In genomic region chr2:108662207-108662612, GRCh38 we compare ENCODE assay signal across 8 cellular contexts. TPM values are rescaled to one million over a fixed set of nuclear protein-coding genes. Genes with fewer than 3 reads are reported as not detected.
DNase-seq lines count a peak whose midpoint lies in the region; ATAC-seq and TF ChIP-seq lines count a peak whose summit lies in the region.
"Not testable (repeated sequence)": the region's sequence is repeated elsewhere in the genome, so short reads cannot be mapped to it uniquely, and the experiment has no call there.

No MANE protein-coding gene starts in this region.

- not testable (repeated sequence) for H3K4me3 ChIP-seq in GM06990 (replicated peaks; ENCODE audit: low read depth, low read length); NB4 (ENCODE audit: low read depth, low read length); adipocyte (ENCODE audit: low read length); fibroblast of the aortic adventitia (ENCODE audit: low read depth, low read length); testis

- TF ChIP-seq CTCF in GM06990 (IDR thresholded peaks at IDR 0.05; ENCODE audit: insufficient read depth, low read length, poor library complexity, severe bottlenecking); NB4 (IDR thresholded peaks at IDR 0.05; ENCODE audit: low read depth, low read length); fibroblast of the aortic adventitia (IDR thresholded peaks at IDR 0.05; ENCODE audit: insufficient read depth, low read length); testis (IDR thresholded peaks at IDR 0.05): not testable (repeated sequence)

- peak overlapping the region; percentile 58 for H3K9ac ChIP-seq in adipocyte (ENCODE audit: low read length)

- ATAC-seq in GM21526 (IDR thresholded peaks at IDR 0.05; ENCODE audit: low FRiP score, unreplicated experiment), result peak; percentile 80
- peak; percentile 91 for ATAC-seq in HG03066 (IDR thresholded peaks at IDR 0.05; ENCODE audit: low read depth, unreplicated experiment)

- H3K27ac ChIP-seq in testis, result peak overlapping the region in 1 of 2 donors; percentile 74

- intact Hi-C loops in testis (cut with DNase I; ENCODE audit: low total_unique reads), result not testable (repeated sequence)

- not testable (repeated sequence) for H3K36me3 ChIP-seq in GM06990 (ENCODE audit: control insufficient read depth, insufficient read depth, low read length); adipocyte (ENCODE audit: control insufficient read depth, insufficient read depth, low read length, severe bottlenecking); testis (ENCODE audit: low read depth, missing control alignments)

- not testable (repeated sequence) for TF ChIP-seq POLR2A in NB4 (IDR thresholded peaks at IDR 0.05; ENCODE audit: extremely low read depth, insufficient read length); testis (IDR thresholded peaks at IDR 0.05)

- not testable (repeated sequence) for H3K9me3 ChIP-seq in adipocyte (ENCODE audit: control insufficient read depth, low read length); testis

- WGBS in testis, 2 donors, result 24 to 49% methylated on average over 5 of the region's 5 CpGs

- peaks cover 22% of the 10 kb centered on the region for H3K4me1 ChIP-seq in adipocyte (ENCODE audit: control insufficient read depth, insufficient read depth, low read length)
- H3K4me1 ChIP-seq in testis, result not testable (repeated sequence)

- H3K27me3 ChIP-seq in GM06990 (replicated peaks; ENCODE audit: control insufficient read depth, insufficient read depth, low read length); adipocyte (replicated peaks; ENCODE audit: control insufficient read depth, insufficient read depth, low read length); testis: not testable (repeated sequence)

- DNase-seq in GM06990 (ENCODE audit: extremely low read depth, insufficient read length) (peak; percentile 26), NB4 (ENCODE audit: low read depth) (peak; percentile 70), adipocyte (ENCODE audit: low read depth) (peak; percentile 76), fibroblast of the aortic adventitia (ENCODE audit: low read depth) (peak; percentile 85), midbrain (lab: John Stamatoyannopoulos, UW) (peak; percentile 21), testis (peak; percentile 58)

RNA-seq across cellular contexts. Expression of gene RANBP2, which starts 57.1 kb away (rescaled TPM):
- total RNA-seq in fibroblast of the aortic adventitia (ENCODE audit: low replicate concordance) (81.6 and 95.3 TPM in 2 replicates), testis (100 to 1,000 TPM in 1 of 2 donors, 10 to 100 TPM in 1; 95.5 to 108 TPM)
- 29.0 TPM for polyA plus RNA-seq in testis (ENCODE audit: insufficient read depth, low read depth, low replicate concordance)

Comparison
In these comparisons a context has a peak if more than half of its experiments do, and no peak if none do; other contexts are left out.
1. DNase-seq: peak in every context shown above with its lines; median percentile 85 in fibroblast of the aortic adventitia; 76 in adipocyte; 70 in NB4; 58 in testis; 26 in GM06990; 21 in midbrain.